Comparison of ENCODE assay signal across 16 cellular contexts in genomic region chr5:57595530-57596098, GRCh38.
"Had no signal": no experiment of that assay in that cellular context is flagged by ENCODE, and none has a peak within 500 bp of the region (broad histone marks: within the 10 kb centered on the region; RNA-seq: fewer than 3 reads in every experiment).

No MANE protein-coding gene starts in this region.

- ATAC-seq: activated T-cell treated with anti-CD3 and anti-CD28 coated beads, Interleukin-2, amount 50 U/mL, for 72 hours; left lobe of liver; right lobe of liver; stimulated activated naive B cell treated with anti-CD40 and anti-IgM and Interleukin-4, amounts not matched to agents 10 μg/mL and 1 μg/mL and 100 μg/mL, for 72 hours had no signal

- H3K4me3 ChIP-seq: ascending aorta, dorsolateral prefrontal cortex, esophagus squamous epithelium, right lobe of liver, transverse colon had no signal

- H3K36me3 ChIP-seq: ascending aorta, esophagus squamous epithelium, right lobe of liver, transverse colon had no signal

- H3K9me3 ChIP-seq: ascending aorta, esophagus squamous epithelium, right lobe of liver, transverse colon had no signal

- H3K27ac ChIP-seq: ascending aorta, dorsolateral prefrontal cortex, esophagus squamous epithelium, right lobe of liver, transverse colon had no signal

- H3K27me3 ChIP-seq: ascending aorta, dorsolateral prefrontal cortex, esophagus squamous epithelium, right lobe of liver, transverse colon had no signal

- H3K4me1 ChIP-seq: ascending aorta, esophagus squamous epithelium, right lobe of liver, transverse colon had no signal

- DNase-seq: activated CD4-positive, alpha-beta memory T cell treated with anti-CD3 and anti-CD28 coated beads for 36 hours; activated CD8-positive, alpha-beta memory T cell treated with anti-CD3 and anti-CD28 coated beads, Interleukin-2, amount 50 U/mL, for 4 hours; activated gamma-delta T cell treated with Interleukin-2 at 50 U/mL for 16 hours; activated T-cell treated with anti-CD3 and anti-CD28 coated beads, Interleukin-2, amount 50 U/mL, for 72 hours; dorsolateral prefrontal cortex; esophagus squamous epithelium; foreskin melanocyte; head of caudate nucleus; mammary epithelial cell; occipital lobe; right lobe of liver; stimulated activated CD4-positive, alpha-beta T cell treated with anti-CD3 and anti-CD28 coated beads, Interleukin-2, amount 100 ng/mL, for 24 hours; stimulated activated naive B cell treated with anti-CD40 and anti-IgM and Interleukin-4, amounts not matched to agents 10 μg/mL and 1 μg/mL and 100 μg/mL, for 72 hours; transverse colon had no signal
